ENCODE assay signal across 1 cellular context in the genomic region with DNA sequence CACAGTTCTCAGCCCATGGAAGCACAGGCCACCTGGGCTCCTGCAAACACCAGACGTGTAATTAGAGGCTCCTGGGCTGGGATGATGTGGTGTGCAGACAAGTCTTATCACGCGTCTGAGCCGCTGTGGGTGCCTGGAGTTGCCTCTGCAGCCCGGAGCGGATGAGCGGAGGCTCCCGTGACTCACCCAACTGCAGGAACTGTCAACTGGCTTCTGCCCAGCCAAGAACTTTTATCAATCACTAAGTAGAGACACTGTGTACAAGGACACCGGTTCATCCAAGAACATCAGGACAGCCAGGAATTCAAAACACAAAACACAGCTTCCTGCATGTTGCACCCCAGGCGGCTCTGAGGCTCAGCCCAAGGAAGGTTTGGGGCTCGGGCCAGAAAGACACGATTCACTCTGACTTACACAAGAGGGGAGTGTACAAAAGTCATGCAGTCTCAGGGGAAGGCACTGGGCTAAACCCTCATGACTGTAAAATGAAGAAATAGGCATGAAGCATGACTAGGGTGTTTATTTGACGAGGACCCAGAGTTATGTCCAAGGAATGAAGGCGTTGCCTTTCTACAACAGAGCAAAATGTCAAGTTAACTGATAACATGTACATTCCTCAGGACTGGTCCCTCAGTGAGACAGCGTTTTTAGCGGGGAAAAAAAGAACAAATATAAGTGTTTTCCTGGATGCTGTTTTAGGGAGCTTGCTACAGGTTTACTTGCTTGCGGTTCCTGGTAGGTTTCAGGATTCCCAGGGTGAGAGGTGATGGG.
TF ChIP-seq lines count a peak whose summit lies in the region.

No MANE protein-coding gene starts in this region.

TF ChIP-seq in HepG2, 621 proteins besides CTCF, POLR2A, EP300 and RAD21 (continued from another document):
- TF ChIP-seq, protein P1, sequence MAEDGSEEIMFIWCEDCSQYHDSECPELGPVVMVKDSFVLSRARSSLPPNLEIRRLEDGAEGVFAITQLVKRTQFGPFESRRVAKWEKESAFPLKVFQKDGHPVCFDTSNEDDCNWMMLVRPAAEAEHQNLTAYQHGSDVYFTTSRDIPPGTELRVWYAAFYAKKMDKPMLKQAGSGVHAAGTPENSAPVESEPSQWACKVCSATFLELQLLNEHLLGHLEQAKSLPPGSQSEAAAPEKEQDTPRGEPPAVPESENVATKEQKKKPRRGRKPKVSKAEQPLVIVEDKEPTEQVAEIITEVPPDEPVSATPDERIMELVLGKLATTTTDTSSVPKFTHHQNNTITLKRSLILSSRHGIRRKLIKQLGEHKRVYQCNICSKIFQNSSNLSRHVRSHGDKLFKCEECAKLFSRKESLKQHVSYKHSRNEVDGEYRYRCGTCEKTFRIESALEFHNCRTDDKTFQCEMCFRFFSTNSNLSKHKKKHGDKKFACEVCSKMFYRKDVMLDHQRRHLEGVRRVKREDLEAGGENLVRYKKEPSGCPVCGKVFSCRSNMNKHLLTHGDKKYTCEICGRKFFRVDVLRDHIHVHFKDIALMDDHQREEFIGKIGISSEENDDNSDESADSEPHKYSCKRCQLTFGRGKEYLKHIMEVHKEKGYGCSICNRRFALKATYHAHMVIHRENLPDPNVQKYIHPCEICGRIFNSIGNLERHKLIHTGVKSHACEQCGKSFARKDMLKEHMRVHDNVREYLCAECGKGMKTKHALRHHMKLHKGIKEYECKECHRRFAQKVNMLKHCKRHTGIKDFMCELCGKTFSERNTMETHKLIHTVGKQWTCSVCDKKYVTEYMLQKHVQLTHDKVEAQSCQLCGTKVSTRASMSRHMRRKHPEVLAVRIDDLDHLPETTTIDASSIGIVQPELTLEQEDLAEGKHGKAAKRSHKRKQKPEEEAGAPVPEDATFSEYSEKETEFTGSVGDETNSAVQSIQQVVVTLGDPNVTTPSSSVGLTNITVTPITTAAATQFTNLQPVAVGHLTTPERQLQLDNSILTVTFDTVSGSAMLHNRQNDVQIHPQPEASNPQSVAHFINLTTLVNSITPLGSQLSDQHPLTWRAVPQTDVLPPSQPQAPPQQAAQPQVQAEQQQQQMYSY (CRISPR knock-in tag; IDR thresholded peaks at IDR 0.05) = 0 out of 2 replicates have a peak, but pooled peaks have one; percentile 44
- TF ChIP-seq ZNF772 (CRISPR knock-in tag; IDR thresholded peaks at IDR 0.05) (no peak), SP4 (CRISPR knock-in tag; IDR thresholded peaks at IDR 0.05) (no peak), ZNF441 (CRISPR knock-in tag; IDR thresholded peaks at IDR 0.05; ENCODE audit: borderline replicate concordance) (no peak), HHEX (CRISPR knock-in tag; IDR thresholded peaks at IDR 0.05) (no peak), ZNF354B (CRISPR knock-in tag; IDR thresholded peaks at IDR 0.05) (no peak), ZNF547 (CRISPR knock-in tag; IDR thresholded peaks at IDR 0.05) (no peak), RELA (CRISPR knock-in tag; IDR thresholded peaks at IDR 0.05) (no peak), ZNF234 (CRISPR knock-in tag; conservative IDR thresholded peaks at IDR 0.05) (no peak), SAFB2 (CRISPR knock-in tag; IDR thresholded peaks at IDR 0.05; ENCODE audit: borderline replicate concordance, low read depth) (no peak), TBX3 (IDR thresholded peaks at IDR 0.05; ENCODE audit: borderline replicate concordance) (no peak), TOE1 (CRISPR knock-in tag; IDR thresholded peaks at IDR 0.05) (no peak), PHF20 (CRISPR knock-in tag; IDR thresholded peaks at IDR 0.05) (no peak)
- TF ChIP-seq, protein P2, sequence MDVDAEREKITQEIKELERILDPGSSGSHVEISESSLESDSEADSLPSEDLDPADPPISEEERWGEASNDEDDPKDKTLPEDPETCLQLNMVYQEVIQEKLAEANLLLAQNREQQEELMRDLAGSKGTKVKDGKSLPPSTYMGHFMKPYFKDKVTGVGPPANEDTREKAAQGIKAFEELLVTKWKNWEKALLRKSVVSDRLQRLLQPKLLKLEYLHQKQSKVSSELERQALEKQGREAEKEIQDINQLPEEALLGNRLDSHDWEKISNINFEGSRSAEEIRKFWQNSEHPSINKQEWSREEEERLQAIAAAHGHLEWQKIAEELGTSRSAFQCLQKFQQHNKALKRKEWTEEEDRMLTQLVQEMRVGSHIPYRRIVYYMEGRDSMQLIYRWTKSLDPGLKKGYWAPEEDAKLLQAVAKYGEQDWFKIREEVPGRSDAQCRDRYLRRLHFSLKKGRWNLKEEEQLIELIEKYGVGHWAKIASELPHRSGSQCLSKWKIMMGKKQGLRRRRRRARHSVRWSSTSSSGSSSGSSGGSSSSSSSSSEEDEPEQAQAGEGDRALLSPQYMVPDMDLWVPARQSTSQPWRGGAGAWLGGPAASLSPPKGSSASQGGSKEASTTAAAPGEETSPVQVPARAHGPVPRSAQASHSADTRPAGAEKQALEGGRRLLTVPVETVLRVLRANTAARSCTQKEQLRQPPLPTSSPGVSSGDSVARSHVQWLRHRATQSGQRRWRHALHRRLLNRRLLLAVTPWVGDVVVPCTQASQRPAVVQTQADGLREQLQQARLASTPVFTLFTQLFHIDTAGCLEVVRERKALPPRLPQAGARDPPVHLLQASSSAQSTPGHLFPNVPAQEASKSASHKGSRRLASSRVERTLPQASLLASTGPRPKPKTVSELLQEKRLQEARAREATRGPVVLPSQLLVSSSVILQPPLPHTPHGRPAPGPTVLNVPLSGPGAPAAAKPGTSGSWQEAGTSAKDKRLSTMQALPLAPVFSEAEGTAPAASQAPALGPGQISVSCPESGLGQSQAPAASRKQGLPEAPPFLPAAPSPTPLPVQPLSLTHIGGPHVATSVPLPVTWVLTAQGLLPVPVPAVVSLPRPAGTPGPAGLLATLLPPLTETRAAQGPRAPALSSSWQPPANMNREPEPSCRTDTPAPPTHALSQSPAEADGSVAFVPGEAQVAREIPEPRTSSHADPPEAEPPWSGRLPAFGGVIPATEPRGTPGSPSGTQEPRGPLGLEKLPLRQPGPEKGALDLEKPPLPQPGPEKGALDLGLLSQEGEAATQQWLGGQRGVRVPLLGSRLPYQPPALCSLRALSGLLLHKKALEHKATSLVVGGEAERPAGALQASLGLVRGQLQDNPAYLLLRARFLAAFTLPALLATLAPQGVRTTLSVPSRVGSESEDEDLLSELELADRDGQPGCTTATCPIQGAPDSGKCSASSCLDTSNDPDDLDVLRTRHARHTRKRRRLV (CRISPR knock-in tag; IDR thresholded peaks at IDR 0.05) = no peak
